Comparison of ENCODE assay signal across 26 cellular contexts in the genomic region with DNA sequence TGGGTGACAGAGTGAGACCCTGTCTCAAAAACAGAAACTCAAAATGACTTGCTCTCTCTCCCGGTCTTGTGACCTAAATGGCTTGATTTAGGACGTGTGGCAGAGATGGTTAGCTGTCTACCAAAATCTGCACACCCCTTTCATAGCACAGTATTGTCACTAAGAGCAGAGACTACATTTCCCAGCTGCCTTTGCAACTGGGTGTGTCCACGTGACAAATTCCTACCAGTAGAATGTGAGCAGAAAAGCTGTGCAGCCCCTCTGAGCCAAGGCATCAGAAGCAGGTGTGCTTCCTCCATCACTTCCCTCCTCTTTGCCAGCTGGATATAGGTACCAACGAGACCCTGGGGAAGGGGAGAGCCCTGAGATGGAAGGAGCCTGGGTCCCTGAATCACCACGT. TPM values are rescaled to one million over a fixed set of nuclear protein-coding genes. Genes with fewer than 3 reads are reported as not detected.
DNase-seq lines count a peak whose midpoint lies in the region; ATAC-seq and TF ChIP-seq lines count a peak whose summit lies in the region.
"Had no signal": no experiment of that assay in that cellular context is flagged by ENCODE, and none has a peak within 500 bp of the region (broad histone marks: within the 10 kb centered on the region; RNA-seq: fewer than 3 reads in every experiment).

No MANE protein-coding gene starts in this region.

- H3K27ac Mint-ChIP-seq in immature natural killer cell = no peak overlapping the region
- H3K27ac Mint-ChIP-seq: CD4-positive, alpha-beta T cell; IgD-negative memory B cell; natural killer cell treated with Interleukin-12 subunit alpha and Interleukin-12 subunit beta and Interleukin-15 and Interleukin-18, amount 100 ng/mL, for 72 hours had no signal

- no peak for TF ChIP-seq RAD21 in HCT116 (IDR thresholded peaks at IDR 0.05; ENCODE audit: low read depth)

- in situ Hi-C loops in G401 (cut with HindIII; ENCODE audit: low sequenced_read_pairs) = no loop called here
- in situ Hi-C loops in SK-MEL-5 (cut with HindIII; ENCODE audit: low pct_unique_long_range_greater_than_20kb, low sequenced_read_pairs) = no loop called here
- in situ Hi-C loops in KBM-7 (cut with MboI; ENCODE audit: low pct_unique_long_range_greater_than_20kb, low sequenced_read_pairs) = no loop called here

- no peak overlapping the region for H3K9ac ChIP-seq in HCT116 (ENCODE audit: low read length)
- H3K9ac ChIP-seq: parathyroid adenoma had no signal

- no TSS peak for BruUV-seq in HCT116 (replicated peaks; lab: Mats Ljungman, UMichigan)

- no peak for TF ChIP-seq CTCF in HCT116 (IDR thresholded peaks at IDR 0.05 in 2 of 3, conservative IDR thresholded peaks at IDR 0.05 in 1 of 3; ENCODE audit: borderline replicate concordance in 1 of 3, insufficient read depth in 1 of 3, low read depth in 2 of 3, low read length in 2 of 3)
- TF ChIP-seq CTCF in psoas muscle (IDR thresholded peaks at IDR 0.05) = no peak

- CTCF ChIA-PET in HCT116 (lab: Charles Lee) = interaction anchor here (0.8 kb wide), 1 partner anchor 25 kb away, joined by 3 read pairs; no protein-coding TSS in a partner anchor

- peak; percentile 82 for DNase-seq in G401 (ENCODE audit: low spot score)
- DNase-seq in HCT116 (ENCODE audit: low read depth, low spot score) = no peak
- DNase-seq in SK-MEL-5 (ENCODE audit: low read depth, low spot score) = peak; percentile 50
- DNase-seq in psoas muscle = peak in 1 of 2 donors; percentile 21
- DNase-seq in amniotic stem cell (lab: John Stamatoyannopoulos, UW) = no peak
- no peak for DNase-seq in immature natural killer cell
- DNase-seq in KBM-7 = no peak
- DNase-seq: activated CD8-positive, alpha-beta memory T cell treated with anti-CD3 and anti-CD28 coated beads for 24 hours; activated naive CD4-positive, alpha-beta T cell treated with anti-CD3 and anti-CD28 coated beads, Interleukin-2, amount 50 U/mL, for 16 hours; activated T-cell treated with anti-CD3 and anti-CD28 coated beads, Interleukin-2, amount 50 U/mL, for 4 hours; aorta; CD4-positive, alpha-beta T cell; central memory CD4-positive, alpha-beta T cell; heart right ventricle; left ventricle myocardium superior; NCI-H146; NCI-H748 treated with DMSO at 0.1 percent for 48 hours; PC-9; SIG-M5; sigmoid colon; T-helper 1 cell had no signal

- H3K27me3 Mint-ChIP-seq in immature natural killer cell (ENCODE audit: low read depth in 3 of 3) = peaks cover 1 to 3% (median 2%) of the 10 kb centered on the region in 3 donors
- H3K27me3 Mint-ChIP-seq: CD4-positive, alpha-beta T cell; natural killer cell treated with Interleukin-12 subunit alpha and Interleukin-12 subunit beta and Interleukin-15 and Interleukin-18, amount 100 ng/mL, for 72 hours had no signal

- H3K9me3 Mint-ChIP-seq in immature natural killer cell = no peaks in the 10 kb centered on the region
- H3K9me3 Mint-ChIP-seq: activated T-cell treated with anti-CD3 and anti-CD28 coated beads, Interleukin-2, amount 50 U/mL, for 4 hours; CD4-positive, alpha-beta T cell; natural killer cell treated with Interleukin-12 subunit alpha and Interleukin-12 subunit beta and Interleukin-15 and Interleukin-18, amount 100 ng/mL, for 72 hours had no signal

- intact Hi-C loops in HCT116 (cut with micrococcal nuclease) = no loop called here
- intact Hi-C loops in psoas muscle (cut with DNase I) = loop anchor here in 1 of 2 donors (5.0 kb wide), 1 partner anchor 34 kb away; no protein-coding TSS in a partner anchor

- H3K9me3 ChIP-seq in HCT116 (ENCODE audit: control insufficient read depth in 1 of 2, insufficient read depth in 1 of 2, low read depth in 1 of 2, low read length in 2 of 2) = no peaks in the 10 kb centered on the region
- H3K9me3 ChIP-seq in psoas muscle = no peaks in the 10 kb centered on the region
- H3K9me3 ChIP-seq: sigmoid colon had no signal

- H2AFZ ChIP-seq in HCT116 (ENCODE audit: low read depth, low read length, poor library complexity, severe bottlenecking) = no peak overlapping the region
- H2AFZ ChIP-seq: parathyroid adenoma, PC-9 had no signal

- H3K27ac ChIP-seq in HCT116 (ENCODE audit: low read depth, low read length) (no peak overlapping the region), psoas muscle (peak overlapping the region; percentile 93)
- H3K27ac ChIP-seq: heart right ventricle, parathyroid adenoma, PC-9, sigmoid colon had no signal

- POLR2A ChIA-PET in HCT116 (lab: Charles Lee) = no interaction called here

- no peak overlapping the region for H3K4me2 ChIP-seq in HCT116 (ENCODE audit: low read length)
- H3K4me2 ChIP-seq: PC-9 had no signal

- H3K9me2 ChIP-seq in HCT116 (ENCODE audit: insufficient read depth) = no peaks in the 10 kb centered on the region

- RAD21 ChIA-PET in HCT116 (lab: Charles Lee; ENCODE audit: low non-redundant PET in 1 of 2, low total read pairs in 2 of 2, uncharacterized antibody in 2 of 2, unreplicated experiment in 2 of 2) = no interaction called here

- H3K36me3 ChIP-seq in HCT116 (ENCODE audit: control insufficient read depth in 1 of 2, insufficient read depth in 2 of 2, low read length in 2 of 2) = no peaks in the 10 kb centered on the region
- H3K36me3 ChIP-seq in psoas muscle (ENCODE audit: insufficient read depth in 1 of 2, low read depth in 1 of 2) = no peaks in the 10 kb centered on the region
- H3K36me3 ChIP-seq: heart right ventricle, sigmoid colon had no signal

- H3K27me3 ChIP-seq in HCT116 (ENCODE audit: insufficient read depth, low read length) (no peaks in the 10 kb centered on the region), psoas muscle (ENCODE audit: insufficient read depth in 3 of 3, low read length in 2 of 3) (no peaks in the 10 kb centered on the region)
- H3K27me3 ChIP-seq: dorsolateral prefrontal cortex, heart right ventricle, sigmoid colon had no signal

- TF ChIP-seq POLR2A in HCT116 (IDR thresholded peaks at IDR 0.05; ENCODE audit: borderline replicate concordance, extremely low read depth, insufficient read depth, insufficient read length) = no peak

- H3K36me3 Mint-ChIP-seq in immature natural killer cell = no peaks in the 10 kb centered on the region
- H3K36me3 Mint-ChIP-seq: IgD-negative memory B cell; natural killer cell treated with Interleukin-12 subunit alpha and Interleukin-12 subunit beta and Interleukin-15 and Interleukin-18, amount 100 ng/mL, for 72 hours had no signal

- ATAC-seq in HCT116 (peak; percentile 80), psoas muscle (no peak)
- ATAC-seq: activated T-cell treated with anti-CD3 and anti-CD28 coated beads, Interleukin-2, amount 50 U/mL, for 4 hours; heart right ventricle; left ventricle myocardium superior; natural killer cell treated with Interleukin-12 subunit alpha and Interleukin-12 subunit beta and Interleukin-15 and Interleukin-18, amount 100 ng/mL, for 72 hours had no signal

- H3K79me2 ChIP-seq in HCT116 (ENCODE audit: insufficient read depth, low read length) = no peaks in the 10 kb centered on the region
- H3K79me2 ChIP-seq: parathyroid adenoma had no signal

- no peak overlapping the region for H3K4me3 Mint-ChIP-seq in immature natural killer cell
- H3K4me3 Mint-ChIP-seq: activated T-cell treated with anti-CD3 and anti-CD28 coated beads, Interleukin-2, amount 50 U/mL, for 4 hours; CD4-positive, alpha-beta T cell; IgD-negative memory B cell; natural killer cell treated with Interleukin-12 subunit alpha and Interleukin-12 subunit beta and Interleukin-15 and Interleukin-18, amount 100 ng/mL, for 72 hours had no signal

- H3K4me3 ChIP-seq in HCT116 (replicated peaks in 1 of 2; ENCODE audit: low read depth in 1 of 2, low read length in 2 of 2) (no peak overlapping the region), psoas muscle (no peak overlapping the region)
- H3K4me3 ChIP-seq: dorsolateral prefrontal cortex, heart right ventricle, PC-9, sigmoid colon had no signal

- H4K20me1 ChIP-seq in HCT116 (ENCODE audit: insufficient read depth) = no peaks in the 10 kb centered on the region

- WGBS in psoas muscle, 3 donors = 66 to 83% (median 78%) methylated on average over 5 of the region's 5 CpGs

- H3K4me1 Mint-ChIP-seq in immature natural killer cell = peaks cover 0 to 6% of the 10 kb centered on the region in 2 donors

- H3K4me1 ChIP-seq in HCT116 (ENCODE audit: control insufficient read depth in 1 of 2, insufficient read depth in 2 of 2, low read length in 2 of 2) (peaks cover 0 to 6% of the 10 kb centered on the region in 2 experiments; a peak in 1 of 4 replicates), psoas muscle (peaks cover 55% of the 10 kb centered on the region)
- H3K4me1 ChIP-seq: sigmoid colon had no signal

TF ChIP-seq in HCT116, 20 proteins besides CTCF, POLR2A, EP300 and RAD21 (continues in another document):
- TF ChIP-seq CEBPB (IDR thresholded peaks at IDR 0.05; ENCODE audit: low read depth) (no peak), EGR1 (IDR thresholded peaks at IDR 0.05; ENCODE audit: low read depth) (no peak)
- TF ChIP-seq, protein P1, sequence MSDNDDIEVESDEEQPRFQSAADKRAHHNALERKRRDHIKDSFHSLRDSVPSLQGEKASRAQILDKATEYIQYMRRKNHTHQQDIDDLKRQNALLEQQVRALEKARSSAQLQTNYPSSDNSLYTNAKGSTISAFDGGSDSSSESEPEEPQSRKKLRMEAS (IDR thresholded peaks at IDR 0.05) = no peak

RNA-seq across cellular contexts. Expression of a gene that starts 25.5 kb away (rescaled TPM):
- total RNA-seq in G401 (2014; rRNA removed; shearing (Covaris generic)) = not detected in 2 replicates
- total RNA-seq in HCT116 (2021; ENCODE audit: unreplicated experiment) = not detected
- polyA plus RNA-seq in HCT116 (2012) = not detected in 2 replicates
- total RNA-seq in SK-MEL-5 (2014; rRNA removed; shearing (Covaris generic)) = not detected in 2 replicates
- not detected in 2 replicates for polyA plus RNA-seq in SK-MEL-5 (2015; cell fraction: cytosol; rRNA removed)
- not detected in 2 replicates for polyA plus RNA-seq in SK-MEL-5 (2015; cell fraction: nucleus; rRNA removed)
- not detected for total RNA-seq in psoas muscle
- not detected for polyA plus RNA-seq in psoas muscle
- polyA plus RNA-seq in immature natural killer cell = under 1 TPM in 1 of 3 donors, not detected in 2; 0.49 TPM
- total RNA-seq: activated T-cell treated with anti-CD3 and anti-CD28 coated beads, Interleukin-2, amount 50 U/mL, for 4 hours; CD4-positive, alpha-beta T cell; natural killer cell treated with Interleukin-12 subunit alpha and Interleukin-12 subunit beta and Interleukin-15 and Interleukin-18, amount 100 ng/mL, for 72 hours; PC-9; urinary bladder had no signal
- polyA plus RNA-seq: aorta, heart right ventricle, IgD-negative memory B cell had no signal

RNA-seq across cellular contexts. Expression of a gene that starts 31.2 kb away (rescaled TPM):
- not detected in 2 replicates for total RNA-seq in G401 (2014; rRNA removed; shearing (Covaris generic))
- not detected for total RNA-seq in HCT116 (2021; ENCODE audit: unreplicated experiment)
- polyA plus RNA-seq in HCT116 (2012) = 0.05 and 0.07 TPM in 2 replicates
- not detected in 2 replicates for total RNA-seq in SK-MEL-5 (2014; rRNA removed; shearing (Covaris generic))
- polyA plus RNA-seq in SK-MEL-5 (2015; cell fraction: cytosol; rRNA removed) = not detected in 2 replicates
- not detected in 2 replicates for polyA plus RNA-seq in SK-MEL-5 (2015; cell fraction: nucleus; rRNA removed)
- total RNA-seq in psoas muscle = not detected
- not detected for polyA plus RNA-seq in psoas muscle
- polyA plus RNA-seq in immature natural killer cell = under 1 TPM in 1 of 3 donors, not detected in 2; 0.21 TPM
- total RNA-seq: activated T-cell treated with anti-CD3 and anti-CD28 coated beads, Interleukin-2, amount 50 U/mL, for 4 hours; aorta; CD4-positive, alpha-beta T cell; heart right ventricle; left ventricle myocardium superior; natural killer cell treated with Interleukin-12 subunit alpha and Interleukin-12 subunit beta and Interleukin-15 and Interleukin-18, amount 100 ng/mL, for 72 hours; PC-9; sigmoid colon; urinary bladder had no signal
- polyA plus RNA-seq: aorta, heart right ventricle, IgD-negative memory B cell, urinary bladder had no signal

RNA-seq across cellular contexts. Expression of a gene that starts 39.0 kb away (rescaled TPM):
- 8.7 and 9.4 TPM in 2 replicates for total RNA-seq in G401 (2014; rRNA removed; shearing (Covaris generic))
- total RNA-seq in HCT116 (2021; ENCODE audit: unreplicated experiment) = 54.4 TPM
- polyA plus RNA-seq in HCT116 (2012) = 83.1 and 93.8 TPM in 2 replicates
- 0.45 TPM in 1 of 2 replicates, not detected in the other for total RNA-seq in SK-MEL-5 (2014; rRNA removed; shearing (Covaris generic))
- polyA plus RNA-seq in SK-MEL-5 (2015; cell fraction: cytosol; rRNA removed) = 0.44 and 0.94 TPM in 2 replicates
- polyA plus RNA-seq in SK-MEL-5 (2015; cell fraction: nucleus; rRNA removed) = 0.22 TPM in 1 of 2 replicates, not detected in the other
- total RNA-seq in psoas muscle = 100 to 1,000 TPM in 2 of 4 donors, 10 to 100 TPM in 2; 57.0 to 123 (median 97.7) TPM
- 10 to 100 TPM; 42.9 to 47.7 (median 44.8) TPM for polyA plus RNA-seq in psoas muscle
- polyA plus RNA-seq in immature natural killer cell = 1 to 10 TPM in 1 of 3 donors, under 1 TPM in 1, not detected in 1; 0.89 to 3.2 TPM
- total RNA-seq: CD4-positive, alpha-beta T cell had no signal

Comparison
In these comparisons a context has a peak if more than half of its experiments do, and no peak if none do; other contexts are left out.
1. DNase-seq: peak in G401 (single experiment) and SK-MEL-5 (single experiment); none in HCT116 (single experiment), amniotic stem cell (single experiment), immature natural killer cell (0 of 3) and KBM-7 (single experiment).